Comparison of ENCODE assay signal across 33 cellular contexts in the genomic region with DNA sequence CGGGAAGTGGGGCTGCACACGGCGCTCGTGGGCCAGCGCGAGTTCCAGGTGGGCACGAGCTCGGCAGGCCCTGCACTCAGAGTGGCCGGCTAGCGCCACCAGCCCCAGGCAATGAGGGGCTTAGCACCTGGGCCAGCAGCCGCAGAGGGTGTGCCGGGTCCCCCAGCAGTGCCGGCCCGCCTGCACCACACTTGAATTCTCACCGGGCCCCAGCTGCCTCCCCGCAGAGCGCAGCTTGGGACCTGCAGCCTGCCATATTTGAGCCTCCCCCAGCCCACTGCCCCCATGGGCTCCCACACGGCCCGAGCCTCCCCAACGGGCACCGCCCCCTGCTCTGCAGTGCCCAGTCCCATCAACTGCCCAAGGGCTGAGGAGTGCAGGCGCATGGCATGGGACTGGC.
"Had no signal": no experiment of that assay in that cellular context is flagged by ENCODE, and none has a peak within 500 bp of the region (broad histone marks: within the 10 kb centered on the region; RNA-seq: fewer than 3 reads in every experiment).

No MANE protein-coding gene starts in this region.

- H3K4me3 ChIP-seq: MG63 had no signal

- H3K27ac ChIP-seq: KMS-11 had no signal

- DNase-seq: Karpas-422, MG63, MM.1S, NCI-H1048, NCI-H1092, NCI-H1092 treated with DMSO at 0.1 percent for 48 hours, NCI-H1105, NCI-H1105 treated with DMSO at 0.1 percent for 48 hours, NCI-H1417, NCI-H1417 treated with DMSO at 0.1 percent for 48 hours, NCI-H1436, NCI-H1436 treated with DMSO at 0.1 percent for 48 hours, NCI-H146, NCI-H1694, NCI-H1694 treated with DMSO at 0.1 percent for 48 hours, NCI-H187, NCI-H187 treated with DMSO at 0.1 percent for 48 hours, NCI-H1930, NCI-H2029, NCI-H2029 treated with DMSO at 0.1 percent for 48 hours, NCI-H2081, NCI-H2081 treated with DMSO at 0.1 percent for 48 hours, NCI-H2107, NCI-H2171, NCI-H2171 treated with DMSO at 0.1 percent for 48 hours, NCI-H2227 treated with DMSO at 0.1 percent for 48 hours, NCI-H226, NCI-H345, NCI-H446, NCI-H446 treated with DMSO at 0.1 percent for 48 hours, NCI-H510A, NCI-H510A treated with DMSO at 0.1 percent for 48 hours had no signal

- H3K9ac ChIP-seq: KMS-11 had no signal

- H3K9me3 ChIP-seq: MG63 had no signal

- H3K4me2 ChIP-seq: KMS-11 had no signal

- H3K27me3 ChIP-seq: MG63 had no signal

- H3K36me3 ChIP-seq: MG63 had no signal
